1 cellular context compared by ENCODE assay signal in genomic region chr16:12788758-12789157, GRCh38.
TF ChIP-seq lines count a peak whose summit lies in the region.

No MANE protein-coding gene starts in this region.

TF ChIP-seq in SK-N-SH, 30 proteins besides CTCF, POLR2A, EP300 and RAD21 (continued from another document):
- TF ChIP-seq USF2 (IDR thresholded peaks at IDR 0.05; ENCODE audit: borderline replicate concordance, low read depth, low read length) (no peak), ELF1 (IDR thresholded peaks at IDR 0.05) (no peak), TCF12 (IDR thresholded peaks at IDR 0.05) (peak; percentile 64), CHD2 (IDR thresholded peaks at IDR 0.05; ENCODE audit: low read length, partially characterized antibody) (peak; percentile 80), RCOR1 (IDR thresholded peaks at IDR 0.05; ENCODE audit: low read length) (peak; percentile 81), SMC3 (IDR thresholded peaks at IDR 0.05; ENCODE audit: low read depth, low read length) (no peak), TEAD4 (IDR thresholded peaks at IDR 0.05; ENCODE audit: borderline replicate concordance, insufficient read depth) (no peak), RFX5 (IDR thresholded peaks at IDR 0.05; ENCODE audit: low read length) (no peak), MXI1 (IDR thresholded peaks at IDR 0.05; ENCODE audit: low read depth, low read length) (no peak), EZH2phosphoT487 (IDR thresholded peaks at IDR 0.05; ENCODE audit: borderline replicate concordance, low read depth) (no peak)
- TF ChIP-seq, protein P1, sequence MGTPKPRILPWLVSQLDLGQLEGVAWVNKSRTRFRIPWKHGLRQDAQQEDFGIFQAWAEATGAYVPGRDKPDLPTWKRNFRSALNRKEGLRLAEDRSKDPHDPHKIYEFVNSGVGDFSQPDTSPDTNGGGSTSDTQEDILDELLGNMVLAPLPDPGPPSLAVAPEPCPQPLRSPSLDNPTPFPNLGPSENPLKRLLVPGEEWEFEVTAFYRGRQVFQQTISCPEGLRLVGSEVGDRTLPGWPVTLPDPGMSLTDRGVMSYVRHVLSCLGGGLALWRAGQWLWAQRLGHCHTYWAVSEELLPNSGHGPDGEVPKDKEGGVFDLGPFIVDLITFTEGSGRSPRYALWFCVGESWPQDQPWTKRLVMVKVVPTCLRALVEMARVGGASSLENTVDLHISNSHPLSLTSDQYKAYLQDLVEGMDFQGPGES (IDR thresholded peaks at IDR 0.05; ENCODE audit: low read depth, low read length), result no peak
